ENCODE assay signal across 8 cellular contexts in genomic region chr18:57630759-57631660, GRCh38. TPM values are rescaled to one million over a fixed set of nuclear protein-coding genes. Genes with fewer than 3 reads are reported as not detected.
DNase-seq lines count a peak whose midpoint lies in the region; ATAC-seq and TF ChIP-seq lines count a peak whose summit lies in the region.

No MANE protein-coding gene starts in this region.

- ATAC-seq in activated CD4-positive, alpha-beta T cell treated with anti-CD3 and anti-CD28 coated beads for 36 hours: no peak
- ATAC-seq in HG02763 (IDR thresholded peaks at IDR 0.05; ENCODE audit: unreplicated experiment): peak; percentile 37
- ATAC-seq in activated B cell treated with CpG ODN at 0.5 μM for 24 hours (ENCODE audit: low read depth): peak; percentile 35

- H3K27ac Mint-ChIP-seq in activated CD4-positive, alpha-beta T cell treated with anti-CD3 and anti-CD28 coated beads for 36 hours: peak overlapping the region; percentile 96
- peak overlapping the region; percentile 99 for H3K27ac Mint-ChIP-seq in activated B cell treated with CpG ODN at 0.5 μM for 24 hours

- H3K4me1 Mint-ChIP-seq in activated CD4-positive, alpha-beta T cell treated with anti-CD3 and anti-CD28 coated beads for 36 hours: peaks cover 13% of the 10 kb centered on the region
- H3K4me1 Mint-ChIP-seq in activated B cell treated with CpG ODN at 0.5 μM for 24 hours: peaks cover 32% of the 10 kb centered on the region

- no peaks in the 10 kb centered on the region for H3K9me3 Mint-ChIP-seq in activated CD4-positive, alpha-beta T cell treated with anti-CD3 and anti-CD28 coated beads for 36 hours (ENCODE audit: low read depth)
- no peaks in the 10 kb centered on the region for H3K9me3 Mint-ChIP-seq in activated B cell treated with CpG ODN at 0.5 μM for 24 hours

- H3K36me3 Mint-ChIP-seq in activated CD4-positive, alpha-beta T cell treated with anti-CD3 and anti-CD28 coated beads for 36 hours (ENCODE audit: low read depth): peaks cover 3% of the 10 kb centered on the region
- H3K36me3 Mint-ChIP-seq in activated B cell treated with CpG ODN at 0.5 μM for 24 hours (ENCODE audit: low read depth): peaks cover 22% of the 10 kb centered on the region

- no peaks in the 10 kb centered on the region for H3K9me3 ChIP-seq in iPS-20b (ENCODE audit: insufficient read depth, low read depth, low read length)

- H3K4me3 ChIP-seq in iPS-20b (ENCODE audit: low read length): peak overlapping the region; percentile 92

- no peaks in the 10 kb centered on the region for H3K27me3 ChIP-seq in iPS-20b (ENCODE audit: insufficient read depth, low read length)

- H3K9ac ChIP-seq in iPS-20b (ENCODE audit: low read depth, low read length): peak overlapping the region; percentile 86; the same call in 1 of the 2 replicates

- no peak for DNase-seq in activated CD4-positive, alpha-beta T cell treated with anti-CD3 and anti-CD28 coated beads for 36 hours
- DNase-seq in activated CD4-positive, alpha-beta T cell treated with anti-CD3 and anti-CD28 coated beads for 48 hours: no peak
- DNase-seq in activated B cell treated with CpG ODN at 0.5 μM for 24 hours (no peak), substantia nigra (lab: John Stamatoyannopoulos, UW) (peak in 1 of 49 donors; percentile 23), NCI-H1694 treated with DMSO at 0.1 percent for 48 hours (lab: John Stamatoyannopoulos, UW) (no peak), T-helper 9 cell (no peak)

- H3K27me3 Mint-ChIP-seq in activated CD4-positive, alpha-beta T cell treated with anti-CD3 and anti-CD28 coated beads for 36 hours: no peaks in the 10 kb centered on the region
- no peaks in the 10 kb centered on the region for H3K27me3 Mint-ChIP-seq in activated B cell treated with CpG ODN at 0.5 μM for 24 hours

- H3K4me3 Mint-ChIP-seq in activated CD4-positive, alpha-beta T cell treated with anti-CD3 and anti-CD28 coated beads for 36 hours: peak overlapping the region; percentile 97
- peak overlapping the region; percentile 98 for H3K4me3 Mint-ChIP-seq in activated B cell treated with CpG ODN at 0.5 μM for 24 hours

- no peaks in the 10 kb centered on the region for H3K36me3 ChIP-seq in iPS-20b (ENCODE audit: insufficient read depth, low read depth, low read length)

- POLR2A ChIA-PET in activated CD4-positive, alpha-beta T cell treated with anti-CD3 and anti-CD28 coated beads for 36 hours (lab: Charles Lee): interaction anchor here (0.6 to 3.1 kb wide), 3 partner anchors 10 to 207 kb away, joined by 5 to 13 read pairs (median 6); partner anchors contain the start of gene NARS1
- POLR2A ChIA-PET in activated B cell treated with CpG ODN at 0.5 μM for 24 hours (lab: Charles Lee): interaction anchor here (0.6 to 2.7 kb wide), 19 partner anchors 9 to 518 kb away, joined by 3 to 54 read pairs (median 4); partner anchors contain the start of gene NARS1

- intact Hi-C loops in activated CD4-positive, alpha-beta T cell treated with anti-CD3 and anti-CD28 coated beads for 36 hours (cut with DNase I, micrococcal nuclease): loop anchor here (1.0 to 10.0 kb wide), 7 partner anchors 10 to 993 kb away; partner anchors contain the start of genes NARS1 (in 2 of the 2), FECH (in 1 of the 2), NEDD4L (in 1 of the 2) and TXNL1 (in 1 of the 2)
- intact Hi-C loops in activated B cell treated with CpG ODN at 0.5 μM for 24 hours (cut with micrococcal nuclease): loop anchor here (1.0 to 2.0 kb wide), 12 partner anchors 10 to 1028 kb away; partner anchors contain the start of genes ATP8B1, FECH and NARS1

- H3K27ac ChIP-seq in iPS-20b (ENCODE audit: low read length) (peak overlapping the region; percentile 44), substantia nigra (ENCODE audit: low read depth, low read length, poor library complexity, severe bottlenecking) (peak overlapping the region; percentile 83)

- no peak for TF ChIP-seq CTCF in activated B cell treated with CpG ODN at 0.5 μM for 24 hours (IDR thresholded peaks at IDR 0.05)

- CTCF ChIA-PET in activated CD4-positive, alpha-beta T cell treated with anti-CD3 and anti-CD28 coated beads for 36 hours (lab: Charles Lee): interaction anchor here (0.8 to 1.9 kb wide), 7 partner anchors 11 to 550 kb away, joined by 3 to 10 read pairs (median 3); partner anchors contain the start of gene NARS1
- CTCF ChIA-PET in activated B cell treated with CpG ODN at 0.5 μM for 24 hours (lab: Charles Lee): interaction anchor here (0.6 to 1.8 kb wide), 10 partner anchors 9 to 599 kb away, joined by 3 to 8 read pairs (median 4); partner anchors contain the start of gene NARS1

- H3K4me1 ChIP-seq in iPS-20b (ENCODE audit: insufficient read depth, low read length): peaks cover 7% of the 10 kb centered on the region

RNA-seq across cellular contexts. Expression of gene NARS1, which starts 9.4 kb away (rescaled TPM):
- total RNA-seq in activated CD4-positive, alpha-beta T cell treated with anti-CD3 and anti-CD28 coated beads for 36 hours: 100 to 1,000 TPM; 115 to 116 TPM
- total RNA-seq in activated B cell treated with CpG ODN at 0.5 μM for 24 hours: 107 and 114 TPM in 2 replicates

RNA-seq across cellular contexts. Expression of gene FECH, which starts 44.5 kb away (rescaled TPM):
- 10 to 100 TPM; 23.3 to 28.8 TPM for total RNA-seq in activated CD4-positive, alpha-beta T cell treated with anti-CD3 and anti-CD28 coated beads for 36 hours
- 9.2 and 9.3 TPM in 2 replicates for total RNA-seq in activated B cell treated with CpG ODN at 0.5 μM for 24 hours
